Comparison of ENCODE assay signal across 16 cellular contexts in the genomic region with DNA sequence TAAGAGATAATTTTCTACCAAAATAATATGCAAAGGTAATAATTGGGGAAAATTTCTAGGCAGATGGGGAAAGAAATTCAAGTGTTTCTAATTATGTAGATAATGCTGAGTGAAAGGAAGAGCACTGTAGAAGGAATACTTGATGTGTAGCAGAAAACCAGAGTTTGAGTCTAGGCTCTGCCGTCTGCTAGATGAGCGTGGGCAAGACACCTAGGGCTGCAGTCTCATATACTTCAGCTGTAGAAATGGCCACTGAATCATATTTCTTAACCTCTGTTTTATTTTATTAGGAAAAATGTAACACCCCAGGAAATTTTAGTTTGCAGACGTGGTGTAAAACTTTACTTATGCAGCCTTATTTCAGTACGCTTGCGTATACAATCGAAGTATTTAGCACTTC. TPM values are rescaled to one million over a fixed set of nuclear protein-coding genes. Genes with fewer than 3 reads are reported as not detected.
DNase-seq lines count a peak whose midpoint lies in the region; ATAC-seq, FAIRE-seq and TF ChIP-seq lines count a peak whose summit lies in the region.
"Had no signal": no experiment of that assay in that cellular context is flagged by ENCODE, and none has a peak within 500 bp of the region (broad histone marks: within the 10 kb centered on the region; RNA-seq: fewer than 3 reads in every experiment).

No MANE protein-coding gene starts in this region.

- H3K23ac ChIP-seq in mesendoderm (ENCODE audit: low read length): no peak overlapping the region

- WGBS in mesendoderm (ENCODE audit: extremely low coverage, insufficient coverage, low lambda C conversion rate): no CpG with 5 or more reads among the region's 6 CpGs

- H3K36me3 ChIP-seq in A673 (ENCODE audit: insufficient read depth, low read length, poor library complexity, severe bottlenecking) (no peaks in the 10 kb centered on the region), PC-9 (ENCODE audit: low read depth) (peaks cover 9% of the 10 kb centered on the region; the same call in 1 of the 2 replicates), mesendoderm (ENCODE audit: control insufficient read depth, insufficient read depth, low read length) (no peaks in the 10 kb centered on the region)
- H3K36me3 ChIP-seq: ascending aorta, neural progenitor cell had no signal

- CTCF ChIA-PET in A673 (lab: Charles Lee) (interaction anchor here (0.6 kb wide), 1 partner anchor 23 kb away, joined by 3 read pairs; no protein-coding TSS in a partner anchor), PC-9 (lab: Charles Lee) (no interaction called here)

- ATAC-seq in HG02884 (IDR thresholded peaks at IDR 0.05; ENCODE audit: unreplicated experiment): no peak
- no peak for ATAC-seq in GM21529 (IDR thresholded peaks at IDR 0.05; ENCODE audit: unreplicated experiment)

- BruUV-seq in A673 (replicated peaks; lab: Mats Ljungman, UMichigan) (TSS peak; percentile 67), PC-9 (replicated peaks; lab: Mats Ljungman, UMichigan) (no TSS peak)

- POLR2A ChIA-PET in A673 (lab: Charles Lee; ENCODE audit: low non-redundant PET): no interaction called here
- POLR2A ChIA-PET in PC-9 (lab: Charles Lee; ENCODE audit: unreplicated experiment): interaction anchor here (0.6 to 1.4 kb wide), 7 partner anchors 24 to 495 kb away, joined by 3 to 12 read pairs (median 6); partner anchors contain the start of gene SLC38A1

- H2BK5ac ChIP-seq in mesendoderm (ENCODE audit: low read length): no peak overlapping the region

- TF ChIP-seq CTCF in A673 (conservative IDR thresholded peaks at IDR 0.05; ENCODE audit: low read depth, low read length): no peak
- TF ChIP-seq CTCF in PC-9 (conservative IDR thresholded peaks at IDR 0.05): no peak
- TF ChIP-seq CTCF in D721Med (IDR thresholded peaks at IDR 0.05; ENCODE audit: insufficient read depth, missing control alignments): no peak

- H3K27me3 ChIP-seq in A673 (replicated peaks; ENCODE audit: insufficient read depth, low read depth, low read length, poor library complexity) (no peaks in the 10 kb centered on the region), PC-9 (ENCODE audit: insufficient read depth, low read depth) (no peaks in the 10 kb centered on the region), mesendoderm (ENCODE audit: insufficient read depth, low read length, poor library complexity) (no peaks in the 10 kb centered on the region)
- H3K27me3 ChIP-seq: ascending aorta, neural progenitor cell had no signal

- no peak overlapping the region for H3K4ac ChIP-seq in mesendoderm (ENCODE audit: low read depth, low read length)

- H4K8ac ChIP-seq in mesendoderm (ENCODE audit: low read depth, low read length): no peak overlapping the region

- H3K4me2 ChIP-seq in PC-9 (peak overlapping the region; percentile 64), mesendoderm (ENCODE audit: low read length) (no peak overlapping the region)
- H3K4me2 ChIP-seq: neural progenitor cell had no signal

- intact Hi-C loops in A673 (cut with micrococcal nuclease; ENCODE audit: unreplicated experiment) (loop anchor here (5.0 kb wide), 2 partner anchors 40 to 230 kb away; no protein-coding TSS in a partner anchor), PC-9 (cut with micrococcal nuclease; ENCODE audit: unreplicated experiment) (loop anchor here (10.0 kb wide), 1 partner anchor 532 kb away; no protein-coding TSS in a partner anchor)

- no peaks in the 10 kb centered on the region for H3K79me2 ChIP-seq in PC-9 (ENCODE audit: low read depth)
- no peaks in the 10 kb centered on the region for H3K79me2 ChIP-seq in mesendoderm (ENCODE audit: control insufficient read depth, insufficient read depth, low read length)

- no peaks in the 10 kb centered on the region for H3K9me2 ChIP-seq in PC-9 (ENCODE audit: insufficient read depth)

- H4K20me1 ChIP-seq in PC-9 (ENCODE audit: insufficient read depth): no peaks in the 10 kb centered on the region

- no peak overlapping the region for H2BK15ac ChIP-seq in mesendoderm (replicated peaks; ENCODE audit: low read depth)

- peaks cover 67% of the 10 kb centered on the region for H3K4me1 ChIP-seq in A673 (ENCODE audit: insufficient read depth, low read length, poor library complexity, severe bottlenecking)
- peaks cover 41% of the 10 kb centered on the region for H3K4me1 ChIP-seq in PC-9 (replicated peaks; ENCODE audit: insufficient read depth)
- H3K4me1 ChIP-seq in mesendoderm (ENCODE audit: control insufficient read depth, low read depth, low read length): peaks cover 4% of the 10 kb centered on the region
- H3K4me1 ChIP-seq: neural progenitor cell had no signal

- H3K9me3 ChIP-seq in A673 (ENCODE audit: low read depth, low read length, poor library complexity, severe bottlenecking): no peaks in the 10 kb centered on the region
- peaks cover 4% of the 10 kb centered on the region; the same call in 1 of the 2 replicates for H3K9me3 ChIP-seq in PC-9 (ENCODE audit: insufficient read depth, low read depth)
- H3K9me3 ChIP-seq: ascending aorta had no signal

- no peak overlapping the region for H2AFZ ChIP-seq in PC-9
- H2AFZ ChIP-seq: neural progenitor cell had no signal

- H2BK120ac ChIP-seq in mesendoderm (ENCODE audit: low read depth, low read length): peak overlapping the region; percentile 92

- no peak for FAIRE-seq in D721Med (lab: Jason Lieb, UNC)
- FAIRE-seq: islet of Langerhans had no signal

- no peak overlapping the region for H3K56ac ChIP-seq in mesendoderm (ENCODE audit: low read length)

- no peak overlapping the region for H3K18ac ChIP-seq in mesendoderm (ENCODE audit: low read length)

- no peaks in the 10 kb centered on the region for H3K79me1 ChIP-seq in mesendoderm (ENCODE audit: low read length)

- H2AK5ac ChIP-seq in mesendoderm (ENCODE audit: low read length): no peak overlapping the region

- peak overlapping the region; percentile 2 for H3K4me3 ChIP-seq in A673 (ENCODE audit: low read depth, low read length, poor library complexity, severe bottlenecking)
- 0 out of 2 replicates have a peak overlapping the region, but pooled peaks have one; percentile 16 for H3K4me3 ChIP-seq in PC-9
- H3K4me3 ChIP-seq in mesendoderm (ENCODE audit: low read length): no peak overlapping the region
- H3K4me3 ChIP-seq: ascending aorta, neural progenitor cell had no signal

- H3K9ac ChIP-seq in mesendoderm (ENCODE audit: low read length): no peak overlapping the region
- H3K9ac ChIP-seq: neural progenitor cell had no signal

- H3F3A ChIP-seq in PC-9 (ENCODE audit: insufficient read depth, low read depth): peaks cover 39% of the 10 kb centered on the region

- peak; percentile 52 for DNase-seq in A673 (ENCODE audit: low spot score)
- no peak for DNase-seq in PC-9
- peak; percentile 46 for DNase-seq in dermis blood vessel endothelial cell
- DNase-seq in mesendoderm: no peak
- DNase-seq in DMS153 (lab: John Stamatoyannopoulos, UW): no peak
- no peak for DNase-seq in D721Med (ENCODE audit: insufficient read length, low spot score)
- DNase-seq: activated CD4-positive, alpha-beta T cell treated with anti-CD3 and anti-CD28 coated beads, Interleukin-2, amount 10 ng/mL, durations not matched to agents 7 days and 5 days; activated naive CD4-positive, alpha-beta T cell; NCI-H2081; NCI-H510A; retina had no signal

- H3K27ac ChIP-seq in A673 (ENCODE audit: low read depth, low read length, poor library complexity, severe bottlenecking) (peak overlapping the region; percentile 83), PC-9 (peak overlapping the region; percentile 95), mesendoderm (ENCODE audit: low read depth, low read length) (no peak overlapping the region)
- H3K27ac ChIP-seq: neural progenitor cell had no signal

- H4K5ac ChIP-seq in mesendoderm (ENCODE audit: low read length): no peak overlapping the region

RNA-seq across cellular contexts. Expression of gene SLC38A2, which starts 59.8 kb away (rescaled TPM):
- 395 and 440 TPM in 2 replicates for total RNA-seq in A673 (2021)
- total RNA-seq in PC-9 (2021): 193 and 322 TPM in 2 replicates
- total RNA-seq in dermis blood vessel endothelial cell: 618 and 745 TPM in 2 replicates
- polyA plus RNA-seq in mesendoderm (2013, experiment 1 of 2): 295 TPM
- 286 TPM for polyA plus RNA-seq in mesendoderm (2013, experiment 2 of 2)

Comparison
In these comparisons a context has a peak if more than half of its experiments do, and no peak if none do; other contexts are left out.
1. DNase-seq: peak in A673 (single experiment) and dermis blood vessel endothelial cell (single experiment); none in PC-9 (0 of 2), mesendoderm (single experiment), DMS153 (single experiment) and D721Med (single experiment).